8 cellular contexts compared by ENCODE assay signal in genomic region chr9:130701059-130702022, GRCh38. TPM values are rescaled to one million over a fixed set of nuclear protein-coding genes. Genes with fewer than 3 reads are reported as not detected.
DNase-seq lines count a peak whose midpoint lies in the region; ATAC-seq and TF ChIP-seq lines count a peak whose summit lies in the region.

No MANE protein-coding gene starts in this region.

- intact Hi-C loops in esophagus squamous epithelium (cut with DNase I), result loop anchor here (10.0 kb wide), 1 partner anchor 233 kb away; the partner anchor contains the start of gene FIBCD1

- peak overlapping the region in 2 of 3 experiments; percentile 65 to 72 for H3K27ac Mint-ChIP-seq in nephron
- H3K27ac Mint-ChIP-seq in stimulated activated naive CD8-positive, alpha-beta T cell treated with anti-CD3 and anti-CD28 coated beads, Interleukin-15, amount 100 ng/mL, for 72 hours, result no peak overlapping the region

- H3F3A ChIP-seq in OCI-LY1 (ENCODE audit: insufficient read depth, low read length), result 0 out of 2 replicates have a peak, but pooled peaks cover 2% of the 10 kb centered on the region

- H3K9me3 ChIP-seq in OCI-LY1 (ENCODE audit: low read length) (no peaks in the 10 kb centered on the region), esophagus squamous epithelium (no peaks in the 10 kb centered on the region)

- peaks cover 17% of the 10 kb centered on the region for H3K4me1 Mint-ChIP-seq in nephron
- peaks cover 33% of the 10 kb centered on the region for H3K4me1 Mint-ChIP-seq in stimulated activated naive CD8-positive, alpha-beta T cell treated with anti-CD3 and anti-CD28 coated beads, Interleukin-15, amount 100 ng/mL, for 72 hours

- ATAC-seq in stimulated activated naive CD8-positive, alpha-beta T cell treated with anti-CD3 and anti-CD28 coated beads, Interleukin-15, amount 100 ng/mL, for 72 hours, result peak; percentile 91
- ATAC-seq in GM21723 (IDR thresholded peaks at IDR 0.05; ENCODE audit: unreplicated experiment), result no peak

- no peak overlapping the region for H3K4me3 ChIP-seq in HFF-Myc (replicated peaks; ENCODE audit: low read depth, low read length)
- no peak overlapping the region for H3K4me3 ChIP-seq in OCI-LY1 (ENCODE audit: low read depth, low read length, poor library complexity, severe bottlenecking)
- H3K4me3 ChIP-seq in esophagus squamous epithelium, result no peak overlapping the region

- H3K9ac ChIP-seq in OCI-LY1 (ENCODE audit: low read length), result no peak overlapping the region

- H3K27ac ChIP-seq in OCI-LY1 (ENCODE audit: low read depth, low read length, poor library complexity, severe bottlenecking), result no peak overlapping the region
- peak overlapping the region in 3 of 4 donors; percentile 62 to 68 (median 65) for H3K27ac ChIP-seq in esophagus squamous epithelium

- H3K4me1 ChIP-seq in OCI-LY1 (ENCODE audit: insufficient read depth, low read length, severe bottlenecking) (no peaks in the 10 kb centered on the region), esophagus squamous epithelium (peaks cover 0 to 44% (median 4%) of the 10 kb centered on the region in 3 donors)

- H3K4me3 Mint-ChIP-seq in nephron, result no peak overlapping the region
- no peak overlapping the region for H3K4me3 Mint-ChIP-seq in stimulated activated naive CD8-positive, alpha-beta T cell treated with anti-CD3 and anti-CD28 coated beads, Interleukin-15, amount 100 ng/mL, for 72 hours

- no peaks in the 10 kb centered on the region for H3K27me3 Mint-ChIP-seq in nephron (ENCODE audit: low read depth)
- H3K27me3 Mint-ChIP-seq in stimulated activated naive CD8-positive, alpha-beta T cell treated with anti-CD3 and anti-CD28 coated beads, Interleukin-15, amount 100 ng/mL, for 72 hours, result no peaks in the 10 kb centered on the region

- WGBS in esophagus squamous epithelium, 2 donors, result 56 to 63% methylated on average over 12 to 13 of the region's 13 CpGs

- H3K9me3 Mint-ChIP-seq in nephron, result no peaks in the 10 kb centered on the region
- H3K9me3 Mint-ChIP-seq in stimulated activated naive CD8-positive, alpha-beta T cell treated with anti-CD3 and anti-CD28 coated beads, Interleukin-15, amount 100 ng/mL, for 72 hours, result no peaks in the 10 kb centered on the region

- TF ChIP-seq CTCF in HFF-Myc (IDR thresholded peaks at IDR 0.05; ENCODE audit: low read depth, low read length, missing control alignments) (peak; percentile 99), OCI-LY1 (IDR thresholded peaks at IDR 0.05; ENCODE audit: low read length) (peak; percentile 90), esophagus squamous epithelium (IDR thresholded peaks at IDR 0.05) (peak; percentile 70 to 92 (median 82)), nephron (IDR thresholded peaks at IDR 0.05; ENCODE audit: unreplicated experiment in 3 of 3) (peak; percentile 91 to 95 (median 94))

- peaks cover 72% of the 10 kb centered on the region for H3K36me3 Mint-ChIP-seq in nephron (ENCODE audit: low read depth)

- no peak overlapping the region for H3K4me2 ChIP-seq in OCI-LY1 (ENCODE audit: low read length)

- H4K20me1 ChIP-seq in OCI-LY1 (ENCODE audit: insufficient read depth, low read length), result no peaks in the 10 kb centered on the region

- H3K79me2 ChIP-seq in OCI-LY1 (ENCODE audit: insufficient read depth, low read length), result no peaks in the 10 kb centered on the region

- no peak overlapping the region for H2AFZ ChIP-seq in OCI-LY1 (ENCODE audit: low read length)

- H3K36me3 ChIP-seq in OCI-LY1 (ENCODE audit: insufficient read depth, low read length) (peaks cover 82% of the 10 kb centered on the region), esophagus squamous epithelium (peaks cover 20 to 100% (median 41%) of the 10 kb centered on the region in 3 donors)

- H3K27me3 ChIP-seq in OCI-LY1 (ENCODE audit: insufficient read depth, low read length) (no peaks in the 10 kb centered on the region), esophagus squamous epithelium (no peaks in the 10 kb centered on the region)

- DNase-seq in Ammon's horn (ENCODE audit: low spot score) (peak; percentile 88), HFF-Myc (ENCODE audit: extremely low read depth, low read depth) (peak; percentile 42), esophagus squamous epithelium (lab: John Stamatoyannopoulos, UW) (no peak)
- DNase-seq in activated T-cell treated with anti-CD3 and anti-CD28 coated beads, Interleukin-2, amount 50 U/mL, for 1 hour, result peak; percentile 70
- DNase-seq in stimulated activated naive CD8-positive, alpha-beta T cell treated with anti-CD3 and anti-CD28 coated beads, Interleukin-15, amount 100 ng/mL, for 72 hours, result peak; percentile 64 to 67

- TF ChIP-seq POLR2A in esophagus squamous epithelium (IDR thresholded peaks at IDR 0.05), result no peak

- H3K9me2 ChIP-seq in OCI-LY1 (ENCODE audit: low read depth, low read length), result no peaks in the 10 kb centered on the region

RNA-seq across cellular contexts. Expression of gene EXOSC2, which starts 7.8 kb away (rescaled TPM):
- total RNA-seq in esophagus squamous epithelium, result 10 to 100 TPM; 11.8 to 32.8 (median 28.2) TPM

RNA-seq across cellular contexts. Expression of gene PRDM12, which starts 36.9 kb away (rescaled TPM):
- total RNA-seq in esophagus squamous epithelium, result not detected

Comparison
In these comparisons a context has a peak if more than half of its experiments do, and no peak if none do; other contexts are left out.
1. H3K27ac Mint-ChIP-seq: peak in nephron (2 of 3); none in stimulated activated naive CD8-positive, alpha-beta T cell treated with anti-CD3 and anti-CD28 coated beads, Interleukin-15, amount 100 ng/mL, for 72 hours (0 of 2).
2. Peak in every context shown above with its lines, with median percentiles within 50 percentile points of each other: CTCF ChIP-seq.